20 cellular contexts compared by ENCODE assay signal in genomic region chr6:38417521-38417920, GRCh38.
DNase-seq lines count a peak whose midpoint lies in the region; ATAC-seq and TF ChIP-seq lines count a peak whose summit lies in the region.
"Had no signal": no experiment of that assay in that cellular context is flagged by ENCODE, and none has a peak within 500 bp of the region (broad histone marks: within the 10 kb centered on the region; RNA-seq: fewer than 3 reads in every experiment).

No MANE protein-coding gene starts in this region.

- TF ChIP-seq CTCF in IMR-90 (conservative IDR thresholded peaks at IDR 0.05; ENCODE audit: low read depth, low read length) (no peak), choroid plexus epithelial cell (conservative IDR thresholded peaks at IDR 0.05; ENCODE audit: low read depth, low read length) (no peak), gastrocnemius medialis (IDR thresholded peaks at IDR 0.05 in 4 of 5, conservative IDR thresholded peaks at IDR 0.05 in 1 of 5) (no peak)

- H2BK120ac ChIP-seq in IMR-90 (ENCODE audit: low read depth, low read length) (no peak overlapping the region), mesendoderm (ENCODE audit: low read depth, low read length) (no peak overlapping the region)

- H2AK5ac ChIP-seq in IMR-90 (ENCODE audit: low read depth, low read length), result no peak overlapping the region
- H2AK5ac ChIP-seq in mesendoderm (ENCODE audit: low read length), result no peak overlapping the region

- TF ChIP-seq POLR2A in IMR-90 (IDR thresholded peaks at IDR 0.05; ENCODE audit: low read depth, low read length) (no peak), gastrocnemius medialis (IDR thresholded peaks at IDR 0.05) (no peak)

- peaks cover 4% of the 10 kb centered on the region for H3K9me3 Mint-ChIP-seq in activated naive CD4-positive, alpha-beta T cell treated with anti-CD3 and anti-CD28 coated beads, Interleukin-2, amount 50 U/mL, for 24 hours
- H3K9me3 Mint-ChIP-seq in activated naive CD4-positive, alpha-beta T cell treated with anti-CD3 and anti-CD28 coated beads, Interleukin-2, amount 10 ng/mL, durations not matched to agents 7 days and 5 days, result no peaks in the 10 kb centered on the region
- H3K9me3 Mint-ChIP-seq: CD14-positive monocyte; CD4-positive, alpha-beta memory T cell; H9; IgD-negative memory B cell had no signal

- H4K5ac ChIP-seq in IMR-90 (ENCODE audit: low read depth, low read length), result no peak overlapping the region
- H4K5ac ChIP-seq in mesendoderm (ENCODE audit: low read length), result no peak overlapping the region

- intact Hi-C loops in IMR-90 (cut with micrococcal nuclease) (no loop called here), gastrocnemius medialis (cut with DNase I; ENCODE audit: low total_unique reads) (no loop called here)

- H3K9me3 ChIP-seq in IMR-90 (ENCODE audit: control insufficient read depth, insufficient read depth, low read length) (no peaks in the 10 kb centered on the region), gastrocnemius medialis (no peaks in the 10 kb centered on the region)
- H3K9me3 ChIP-seq: A549, BLaER1 had no signal

- no peak overlapping the region for H2BK15ac ChIP-seq in IMR-90 (ENCODE audit: low read depth, low read length)
- H2BK15ac ChIP-seq in mesendoderm (replicated peaks; ENCODE audit: low read depth), result no peak overlapping the region

- H3K36me3 Mint-ChIP-seq in activated naive CD4-positive, alpha-beta T cell treated with anti-CD3 and anti-CD28 coated beads, Interleukin-2, amount 50 U/mL, for 24 hours, result peaks cover 16% of the 10 kb centered on the region
- no peaks in the 10 kb centered on the region for H3K36me3 Mint-ChIP-seq in activated naive CD4-positive, alpha-beta T cell treated with anti-CD3 and anti-CD28 coated beads, Interleukin-2, amount 10 ng/mL, durations not matched to agents 7 days and 5 days
- H3K36me3 Mint-ChIP-seq: CD14-positive monocyte had no signal

- no peak overlapping the region for H2BK5ac ChIP-seq in IMR-90 (ENCODE audit: low read depth, low read length, poor library complexity, severe bottlenecking)
- H2BK5ac ChIP-seq in mesendoderm (ENCODE audit: low read length), result no peak overlapping the region

- H3K4me3 ChIP-seq in IMR-90 (ENCODE audit: insufficient read depth, low read depth, low read length), result no peak overlapping the region
- H3K4me3 ChIP-seq in choroid plexus epithelial cell (ENCODE audit: low read depth, low read length), result no peak overlapping the region
- H3K4me3 ChIP-seq in mesendoderm (ENCODE audit: low read length), result no peak overlapping the region
- H3K4me3 ChIP-seq in gastrocnemius medialis, result no peak overlapping the region
- H3K4me3 ChIP-seq: A549, BLaER1 had no signal

- H3K56ac ChIP-seq in IMR-90 (ENCODE audit: extremely low read depth, insufficient read depth, low read length) (no peak overlapping the region), mesendoderm (ENCODE audit: low read length) (no peak overlapping the region)

- H3K4me1 ChIP-seq in IMR-90 (ENCODE audit: control insufficient read depth, insufficient read depth, low read length) (no peaks in the 10 kb centered on the region), mesendoderm (ENCODE audit: control insufficient read depth, low read depth, low read length) (peaks cover 3% of the 10 kb centered on the region), gastrocnemius medialis (peaks cover 0 to 6% of the 10 kb centered on the region in 2 donors)
- H3K4me1 ChIP-seq: A549, BLaER1 had no signal

- H3K23ac ChIP-seq in IMR-90 (ENCODE audit: low read depth, low read length) (no peak overlapping the region), mesendoderm (ENCODE audit: low read length) (no peak overlapping the region)

- POLR2A ChIA-PET in IMR-90 (lab: Charles Lee; ENCODE audit: unreplicated experiment), result no interaction called here

- in situ Hi-C loops in IMR-90 (cut with MboI; ENCODE audit: low sequenced_read_pairs), result no loop called here
- in situ Hi-C loops in ACHN (cut with HindIII; ENCODE audit: low pct_ligation_motif_present, low pct_unique_long_range_greater_than_20kb, low sequenced_read_pairs), result no loop called here
- in situ Hi-C loops in gastrocnemius medialis (cut with MboI; ENCODE audit: low sequenced_read_pairs in 4 of 4), result no loop called here

- H2AFZ ChIP-seq in IMR-90 (replicated peaks; ENCODE audit: low read length, poor library complexity), result no peak overlapping the region

- H3K27ac ChIP-seq in IMR-90 (ENCODE audit: insufficient read depth, low read length) (no peak overlapping the region), mesendoderm (ENCODE audit: low read depth, low read length) (no peak overlapping the region), gastrocnemius medialis (no peak overlapping the region), substantia nigra (ENCODE audit: low read depth, low read length, poor library complexity, severe bottlenecking) (no peak overlapping the region)
- H3K27ac ChIP-seq: 22Rv1, A549, BLaER1, HL-60 had no signal

- H4K20me1 ChIP-seq in IMR-90 (ENCODE audit: insufficient read depth, low read length), result no peaks in the 10 kb centered on the region
- H4K20me1 ChIP-seq: BLaER1 had no signal

- peak overlapping the region; percentile 59 for H3K27ac Mint-ChIP-seq in activated naive CD4-positive, alpha-beta T cell treated with anti-CD3 and anti-CD28 coated beads, Interleukin-2, amount 50 U/mL, for 24 hours
- no peak overlapping the region for H3K27ac Mint-ChIP-seq in activated naive CD4-positive, alpha-beta T cell treated with anti-CD3 and anti-CD28 coated beads, Interleukin-2, amount 10 ng/mL, durations not matched to agents 7 days and 5 days
- H3K27ac Mint-ChIP-seq: H9, IgD-negative memory B cell had no signal

- H3K4ac ChIP-seq in IMR-90 (ENCODE audit: low read depth, low read length) (no peak overlapping the region), mesendoderm (ENCODE audit: low read depth, low read length) (peak overlapping the region; percentile 17)

- no peaks in the 10 kb centered on the region for H3K79me2 ChIP-seq in mesendoderm (ENCODE audit: control insufficient read depth, insufficient read depth, low read length)

- no TSS peak for BruUV-seq in IMR-90 (replicated peaks; lab: Mats Ljungman, UMichigan)

- TF ChIP-seq RAD21 in IMR-90 (IDR thresholded peaks at IDR 0.05; ENCODE audit: low read length), result no peak

- no peak overlapping the region for H2AK9ac ChIP-seq in IMR-90 (replicated peaks; ENCODE audit: low read depth, low read length, poor library complexity)

- dilution Hi-C loops in IMR-90 (cut with HindIII; ENCODE audit: low sequenced_read_pairs, unreplicated experiment), result no loop called here

- no peak overlapping the region for H3K4me3 Mint-ChIP-seq in activated naive CD4-positive, alpha-beta T cell treated with anti-CD3 and anti-CD28 coated beads, Interleukin-2, amount 50 U/mL, for 24 hours
- H3K4me3 Mint-ChIP-seq in activated naive CD4-positive, alpha-beta T cell treated with anti-CD3 and anti-CD28 coated beads, Interleukin-2, amount 10 ng/mL, durations not matched to agents 7 days and 5 days, result no peak overlapping the region
- H3K4me3 Mint-ChIP-seq: CD14-positive monocyte; CD4-positive, alpha-beta memory T cell; H9; IgD-negative memory B cell had no signal

- H4K8ac ChIP-seq in IMR-90 (ENCODE audit: low read depth in 2 of 2, low read length in 2 of 2) (no peak overlapping the region), mesendoderm (ENCODE audit: low read depth, low read length) (no peak overlapping the region)

- H3K79me1 ChIP-seq in IMR-90 (ENCODE audit: low read depth in 1 of 2, low read length in 2 of 2) (no peaks in the 10 kb centered on the region), mesendoderm (ENCODE audit: low read length) (no peaks in the 10 kb centered on the region)

- H3K9ac ChIP-seq in IMR-90 (ENCODE audit: low read depth, low read length), result no peak overlapping the region
- no peak overlapping the region for H3K9ac ChIP-seq in mesendoderm (ENCODE audit: low read length)
- H3K9ac ChIP-seq: BLaER1 had no signal

- no peak overlapping the region for H3K4me2 ChIP-seq in IMR-90 (ENCODE audit: low read depth, low read length)
- H3K4me2 ChIP-seq in mesendoderm (ENCODE audit: low read length), result no peak overlapping the region
- H3K4me2 ChIP-seq: A549, BLaER1 had no signal

- no peaks in the 10 kb centered on the region for H3K27me3 Mint-ChIP-seq in activated naive CD4-positive, alpha-beta T cell treated with anti-CD3 and anti-CD28 coated beads, Interleukin-2, amount 50 U/mL, for 24 hours
- H3K27me3 Mint-ChIP-seq in activated naive CD4-positive, alpha-beta T cell treated with anti-CD3 and anti-CD28 coated beads, Interleukin-2, amount 10 ng/mL, durations not matched to agents 7 days and 5 days, result no peaks in the 10 kb centered on the region
- H3K27me3 Mint-ChIP-seq: CD4-positive, alpha-beta memory T cell; IgD-negative memory B cell had no signal

- ATAC-seq in IMR-90 (ENCODE audit: low read depth), result no peak
- no peak for ATAC-seq in gastrocnemius medialis
- ATAC-seq: A549 had no signal

- H3K27me3 ChIP-seq in IMR-90 (ENCODE audit: control insufficient read depth, insufficient read depth, low read length), result no peaks in the 10 kb centered on the region
- H3K27me3 ChIP-seq in mesendoderm (ENCODE audit: insufficient read depth, low read length, poor library complexity), result no peaks in the 10 kb centered on the region
- no peaks in the 10 kb centered on the region for H3K27me3 ChIP-seq in gastrocnemius medialis
- H3K27me3 ChIP-seq: BLaER1 had no signal

- H3K36me3 ChIP-seq in IMR-90 (ENCODE audit: control insufficient read depth, insufficient read depth, low read length), result no peaks in the 10 kb centered on the region
- H3K36me3 ChIP-seq in mesendoderm (ENCODE audit: control insufficient read depth, insufficient read depth, low read length), result no peaks in the 10 kb centered on the region
- no peaks in the 10 kb centered on the region for H3K36me3 ChIP-seq in gastrocnemius medialis
- H3K36me3 ChIP-seq: BLaER1 had no signal

- peaks cover 15% of the 10 kb centered on the region for H3K4me1 Mint-ChIP-seq in activated naive CD4-positive, alpha-beta T cell treated with anti-CD3 and anti-CD28 coated beads, Interleukin-2, amount 50 U/mL, for 24 hours
- H3K4me1 Mint-ChIP-seq in activated naive CD4-positive, alpha-beta T cell treated with anti-CD3 and anti-CD28 coated beads, Interleukin-2, amount 10 ng/mL, durations not matched to agents 7 days and 5 days, result peaks cover 2% of the 10 kb centered on the region
- H3K4me1 Mint-ChIP-seq: CD14-positive monocyte, H9 had no signal

- H3K18ac ChIP-seq in IMR-90 (ENCODE audit: low read depth, low read length), result no peak overlapping the region
- no peak overlapping the region for H3K18ac ChIP-seq in mesendoderm (ENCODE audit: low read length)

- H3K9me1 ChIP-seq in IMR-90 (ENCODE audit: insufficient read depth, low read length), result peaks cover 2% of the 10 kb centered on the region; the same call in 1 of the 2 replicates

- H2BK20ac ChIP-seq in IMR-90 (ENCODE audit: low read depth, low read length), result no peak overlapping the region

- no peak for DNase-seq in activated naive CD4-positive, alpha-beta T cell treated with anti-CD3 and anti-CD28 coated beads, Interleukin-2, amount 10 ng/mL, durations not matched to agents 7 days and 5 days
- no peak for DNase-seq in IMR-90
- DNase-seq in choroid plexus epithelial cell (ENCODE audit: low read depth), result peak; percentile 11
- peak; percentile 37 for DNase-seq in mesendoderm
- DNase-seq in ACHN, result no peak
- DNase-seq in gastrocnemius medialis, result no peak
- DNase-seq in substantia nigra (lab: John Stamatoyannopoulos, UW), result no peak
- DNase-seq: Calu3; CD4-positive, alpha-beta memory T cell; DMS79 treated with DMSO at 0.1 percent for 48 hours; GF-D8; GOT3; H9 had no signal

- CTCF ChIA-PET in activated naive CD4-positive, alpha-beta T cell treated with anti-CD3 and anti-CD28 coated beads, Interleukin-2, amount 10 ng/mL, durations not matched to agents 7 days and 5 days (lab: Charles Lee), result no interaction called here
- CTCF ChIA-PET in IMR-90 (lab: Yijun Ruan, JAX), result no interaction called here

- no peak overlapping the region for H3K14ac ChIP-seq in IMR-90 (replicated peaks; ENCODE audit: low read depth, low read length)

- H4K91ac ChIP-seq in IMR-90 (ENCODE audit: insufficient read depth, low read depth, low read length), result no peak overlapping the region

- no CpG with 5 or more reads among the region's 6 CpGs for WGBS in IMR-90 (ENCODE audit: extremely low coverage in 2 of 2, insufficient read length in 1 of 2), 2 experiments
- no CpG with 5 or more reads among the region's 6 CpGs for WGBS in mesendoderm (ENCODE audit: extremely low coverage, insufficient coverage, low lambda C conversion rate)

Comparison
In these comparisons a context has a peak if more than half of its experiments do, and no peak if none do; other contexts are left out.
1. DNase-seq: peak in choroid plexus epithelial cell (single experiment) and mesendoderm (single experiment); none in activated naive CD4-positive, alpha-beta T cell treated with anti-CD3 and anti-CD28 coated beads, Interleukin-2, amount 10 ng/mL, durations not matched to agents 7 days and 5 days (single experiment), IMR-90 (single experiment), ACHN (single experiment), gastrocnemius medialis (0 of 2) and substantia nigra (0 of 49).